ENCODE assay signal across 1 cellular context in genomic region chr6:44275749-44276648, GRCh38.
TF ChIP-seq lines count a peak whose summit lies in the region.

No MANE protein-coding gene starts in this region.

TF ChIP-seq in IMR-90, 13 proteins besides CTCF, POLR2A, EP300 and RAD21:
- TF ChIP-seq BHLHE40 (IDR thresholded peaks at IDR 0.05; ENCODE audit: low read depth, low read length): no peak
- no peak for TF ChIP-seq ELK1 (IDR thresholded peaks at IDR 0.05; ENCODE audit: borderline replicate concordance, low read depth, low read length)
- TF ChIP-seq CEBPB (IDR thresholded peaks at IDR 0.05; ENCODE audit: low read depth, low read length): no peak
- no peak for TF ChIP-seq MAFK (IDR thresholded peaks at IDR 0.05; ENCODE audit: low read depth, low read length)
- TF ChIP-seq RFX5 (IDR thresholded peaks at IDR 0.05; ENCODE audit: low read depth, low read length): no peak
- TF ChIP-seq NFE2L2 (IDR thresholded peaks at IDR 0.05; ENCODE audit: low read depth, low read length): no peak
